ENCODE assay signal across 19 cellular contexts in the genomic region with DNA sequence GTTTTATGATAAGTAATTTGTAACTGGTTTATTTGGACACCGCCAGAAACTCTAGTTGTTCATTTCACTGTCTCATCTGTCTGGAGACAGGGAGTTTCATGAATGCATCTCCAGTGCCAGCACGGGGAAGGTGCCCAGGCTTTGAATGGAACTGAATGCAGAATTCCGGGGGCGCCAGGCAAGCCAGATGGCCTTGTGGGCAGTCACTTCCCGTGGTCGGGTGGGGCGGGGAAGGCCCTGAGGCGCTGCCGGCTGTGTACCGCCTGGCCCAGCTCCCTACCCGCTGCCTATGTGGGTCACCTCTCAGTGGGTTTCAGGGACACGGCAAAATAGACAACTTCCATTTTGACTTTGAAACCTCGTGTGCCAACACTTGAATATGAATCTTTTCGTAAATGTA. TPM values are rescaled to one million over a fixed set of nuclear protein-coding genes. Genes with fewer than 3 reads are reported as not detected.
A peak's percentile ranks its signal among the peaks of the same experiment; 100 is the strongest.
DNase-seq lines count a peak whose midpoint lies in the region; ATAC-seq and TF ChIP-seq lines count a peak whose summit lies in the region.
"Had no signal": no experiment of that assay in that cellular context is flagged by ENCODE, and none has a peak within 500 bp of the region (broad histone marks: within the 10 kb centered on the region; RNA-seq: fewer than 3 reads in every experiment).

No MANE protein-coding gene starts in this region.

- no peaks in the 10 kb centered on the region for H3K36me3 ChIP-seq in BLaER1 treated with 17β-estradiol and CSF1 and Interleukin-3, amounts not matched to agents 10 nM and 100 nM
- H3K36me3 ChIP-seq: esophagus muscularis mucosa had no signal

- DNase-seq in Daoy (ENCODE audit: low read depth): peak; percentile 31
- DNase-seq in astrocyte of the hippocampus (ENCODE audit: low read depth, low spot score): peak; percentile 17
- DNase-seq in occipital lobe (lab: John Stamatoyannopoulos, UW): peak; percentile 54
- DNase-seq in RWPE1 (ENCODE audit: low spot score): no peak
- no peak for DNase-seq in T1000 (lab: John Stamatoyannopoulos, UW)
- DNase-seq: activated CD4-positive, alpha-beta T cell treated with anti-CD3 and anti-CD28 coated beads for 36 hours; activated CD8-positive, alpha-beta memory T cell treated with anti-CD3 and anti-CD28 coated beads, Interleukin-2, amount 10 ng/mL, durations not matched to agents 7 days and 5 days; effector CD8-positive, alpha-beta T cell; naive thymus-derived CD8-positive, alpha-beta T cell; NCI-H1694 treated with DMSO at 0.1 percent for 48 hours; NCI-H526 treated with DMSO at 0.1 percent for 48 hours; small intestine; stimulated activated CD4-positive, alpha-beta T cell treated with anti-CD3 and anti-CD28 coated beads, Interleukin-4, amount 100 ng/mL, for 24 hours had no signal

- TF ChIP-seq CTCF in RWPE1 (conservative IDR thresholded peaks at IDR 0.05; ENCODE audit: low read depth): no peak

- H3K4me1 ChIP-seq in BLaER1 treated with 17β-estradiol and CSF1 and Interleukin-3, amounts not matched to agents 10 nM and 100 nM: peaks cover 5 to 24% (median 12%) of the 10 kb centered on the region in 10 experiments; a peak in 16 of 20 replicates
- H3K4me1 ChIP-seq: parathyroid adenoma had no signal

- no peak overlapping the region for H3K4me3 ChIP-seq in BLaER1 treated with 17β-estradiol and CSF1 and Interleukin-3, amounts not matched to agents 10 nM and 100 nM
- H3K4me3 ChIP-seq: esophagus muscularis mucosa had no signal

- no peak overlapping the region for H3K27ac ChIP-seq in BLaER1 treated with 17β-estradiol and CSF1 and Interleukin-3, amounts not matched to agents 10 nM and 100 nM
- no peak overlapping the region for H3K27ac ChIP-seq in RWPE1
- H3K27ac ChIP-seq: esophagus muscularis mucosa, parathyroid adenoma had no signal

- peaks cover 27 to 50% (median 41%) of the 10 kb centered on the region in 11 experiments for H3K27me3 ChIP-seq in BLaER1 treated with 17β-estradiol and CSF1 and Interleukin-3, amounts not matched to agents 10 nM and 100 nM

- peaks cover 5 to 16% (median 9%) of the 10 kb centered on the region in 11 experiments; a peak in 17 of 22 replicates for H3K9me3 ChIP-seq in BLaER1 treated with 17β-estradiol and CSF1 and Interleukin-3, amounts not matched to agents 10 nM and 100 nM (replicated peaks in 1 of 11)
- H3K9me3 ChIP-seq: esophagus muscularis mucosa had no signal

- H4K20me1 ChIP-seq in BLaER1 treated with 17β-estradiol and CSF1 and Interleukin-3, amounts not matched to agents 10 nM and 100 nM: peaks cover 0 to 13% (median 6%) of the 10 kb centered on the region in 11 experiments; a peak in 5 of 22 replicates

- no peak overlapping the region for H3K9ac ChIP-seq in BLaER1 treated with 17β-estradiol and CSF1 and Interleukin-3, amounts not matched to agents 10 nM and 100 nM
- H3K9ac ChIP-seq: parathyroid adenoma had no signal

- CTCF ChIA-PET in RWPE1 (lab: Yijun Ruan, JAX): no interaction called here

- POLR2A ChIA-PET in RWPE1 (lab: Yijun Ruan, JAX; ENCODE audit: low non-redundant PET): no interaction called here

- no peak for ATAC-seq in HG03025 (IDR thresholded peaks at IDR 0.05; ENCODE audit: low FRiP score, unreplicated experiment)
- ATAC-seq: activated CD4-positive, alpha-beta T cell treated with anti-CD3 and anti-CD28 coated beads for 36 hours; activated CD8-positive, alpha-beta memory T cell treated with anti-CD3 and anti-CD28 coated beads, Interleukin-2, amount 10 ng/mL, durations not matched to agents 7 days and 5 days; activated T-helper 17 cell treated with anti-CD3 and anti-CD28 coated beads, Interleukin-2, amount 50 U/mL, for 72 hours; naive thymus-derived CD8-positive, alpha-beta T cell; Panc1 had no signal

- peak overlapping the region in 10 of 11 experiments; percentile 11 to 41 (median 28); a peak in 9 of 22 replicates for H3K4me2 ChIP-seq in BLaER1 treated with 17β-estradiol and CSF1 and Interleukin-3, amounts not matched to agents 10 nM and 100 nM

RNA-seq across cellular contexts. Expression of gene MCF2L, which starts 28.8 kb away (rescaled TPM):
- 11.3 and 18.7 TPM in 2 replicates for total RNA-seq in Daoy (2014; rRNA removed; shearing (Covaris generic))
- 146 TPM for total RNA-seq in occipital lobe

Comparison
In these comparisons a context has a peak if more than half of its experiments do, and no peak if none do; other contexts are left out.
1. DNase-seq: peak in Daoy (single experiment), astrocyte of the hippocampus (single experiment) and occipital lobe (single experiment); none in RWPE1 (single experiment) and T1000 (single experiment).